35 cellular contexts compared by ENCODE assay signal in the genomic region with DNA sequence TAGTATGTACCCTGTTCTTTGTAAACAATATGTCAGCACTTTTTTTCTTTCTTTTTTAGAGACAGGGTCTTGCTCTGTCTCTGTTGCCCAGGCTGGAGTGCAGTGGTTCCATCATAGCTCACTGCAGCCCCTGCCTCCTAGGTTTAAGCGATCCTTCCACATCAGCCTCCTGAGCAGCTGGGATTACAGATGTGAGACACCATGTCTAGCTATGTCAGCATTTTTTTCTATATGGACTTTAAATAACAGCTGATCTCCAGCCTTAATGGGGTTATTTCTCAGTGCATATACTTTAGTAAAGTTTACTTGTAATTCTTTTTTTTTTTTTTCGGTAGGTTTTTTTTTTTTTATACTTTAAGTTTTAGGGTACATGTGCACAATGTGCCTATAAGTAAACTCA. TPM values are rescaled to one million over a fixed set of nuclear protein-coding genes. Genes with fewer than 3 reads are reported as not detected.
"Had no signal": no experiment of that assay in that cellular context is flagged by ENCODE, and none has a peak within 500 bp of the region (broad histone marks: within the 10 kb centered on the region; RNA-seq: fewer than 3 reads in every experiment).

No MANE protein-coding gene starts in this region.

- H3K36me3 ChIP-seq: neural progenitor cell, ovary, transverse colon, uterus had no signal

- DNase-seq: natural killer cell; occipital lobe; ovary; posterior cingulate gyrus; psoas muscle; right cardiac atrium; spleen; stimulated activated CD4-positive, alpha-beta T cell treated with anti-CD3 and anti-CD28 coated beads, Interleukin-12 subunit alpha, Interleukin-12 subunit beta, amount 100 ng/mL, for 4 hours; stimulated activated CD4-positive, alpha-beta T cell treated with anti-CD3 and anti-CD28 coated beads, Interleukin-1b, Interleukin-23, amount 100 ng/mL, for 48 hours; stimulated activated CD4-positive, alpha-beta T cell treated with anti-CD3 and anti-CD28 coated beads, Interleukin-4, amount 100 ng/mL, for 1 hour; stimulated activated CD4-positive, alpha-beta T cell treated with anti-CD3 and anti-CD28 coated beads, Interleukin-4, amount 100 ng/mL, for 4 hours; stimulated activated CD8-positive, alpha-beta memory T cell treated with anti-CD3 and anti-CD28 coated beads, Interleukin-4, amount 100 ng/mL, for 48 hours; stimulated activated naive CD4-positive, alpha-beta T cell; stimulated activated naive CD8-positive, alpha-beta T cell treated with anti-CD3 and anti-CD28 coated beads, Interleukin-15, amount 100 ng/mL, for 72 hours; stimulated activated naive CD8-positive, alpha-beta T cell treated with anti-CD3 and anti-CD28 coated beads, Interleukin-15, Interleukin-2, amounts not matched to agents 100 U/mL and 50 U/mL, for 24 hours; substantia nigra; testis; tibial artery; transverse colon; upper lobe of right lung; uterus had no signal

- H3K9ac ChIP-seq: neural progenitor cell, parathyroid adenoma had no signal

- H3K4me3 ChIP-seq: neural progenitor cell, ovary, psoas muscle, skin epidermis, smooth muscle cell, spleen, suprapubic skin, testis, tibial artery, transverse colon, upper lobe of right lung, uterus had no signal

- H3K4me1 ChIP-seq: neural progenitor cell, parathyroid adenoma, psoas muscle, spleen, suprapubic skin, testis, upper lobe of right lung, uterus had no signal

- H3K36me3 Mint-ChIP-seq: natural killer cell had no signal

- H3K27ac Mint-ChIP-seq: natural killer cell; nephron; neural progenitor cell; progenitor cell of endocrine pancreas; stimulated activated memory B cell treated with anti-CD40 and anti-IgM and Interleukin-4, amounts not matched to agents 10 μg/mL and 1 μg/mL and 100 μg/mL, for 72 hours; stimulated activated naive CD8-positive, alpha-beta T cell treated with anti-CD3 and anti-CD28 coated beads, Interleukin-15, amount 100 ng/mL, for 72 hours; type B pancreatic cell had no signal

- H3K27me3 ChIP-seq: neural progenitor cell, ovary, spleen, suprapubic skin, testis, tibial artery, transverse colon, upper lobe of right lung, uterus had no signal

- H3K9me3 ChIP-seq: ovary, psoas muscle, spleen, suprapubic skin, testis, tibial artery, transverse colon, upper lobe of right lung, uterus had no signal

- ATAC-seq: natural killer cell; psoas muscle; right cardiac atrium; sciatic nerve; stimulated activated memory B cell treated with anti-CD40 and anti-IgM and Interleukin-4, amounts not matched to agents 10 μg/mL and 1 μg/mL and 100 μg/mL, for 72 hours; stimulated activated naive CD8-positive, alpha-beta T cell treated with anti-CD3 and anti-CD28 coated beads, Interleukin-15, amount 100 ng/mL, for 72 hours; stimulated activated naive CD8-positive, alpha-beta T cell treated with anti-CD3 and anti-CD28 coated beads, Interleukin-15, Interleukin-2, amounts not matched to agents 100 U/mL and 50 U/mL, for 24 hours; upper lobe of right lung had no signal

- H3K4me1 Mint-ChIP-seq: natural killer cell; nephron; stimulated activated memory B cell treated with anti-CD40 and anti-IgM and Interleukin-4, amounts not matched to agents 10 μg/mL and 1 μg/mL and 100 μg/mL, for 72 hours; stimulated activated naive CD8-positive, alpha-beta T cell treated with anti-CD3 and anti-CD28 coated beads, Interleukin-15, amount 100 ng/mL, for 72 hours had no signal

- H3K27ac ChIP-seq: neural progenitor cell, ovary, parathyroid adenoma, psoas muscle, skin epidermis, spleen, suprapubic skin, testis, tibial artery, transverse colon, upper lobe of right lung, uterus had no signal

- H3K9me3 Mint-ChIP-seq: natural killer cell, nephron, neural progenitor cell, type B pancreatic cell had no signal

- H3K27me3 Mint-ChIP-seq: progenitor cell of endocrine pancreas; stimulated activated memory B cell treated with anti-CD40 and anti-IgM and Interleukin-4, amounts not matched to agents 10 μg/mL and 1 μg/mL and 100 μg/mL, for 72 hours; stimulated activated naive CD8-positive, alpha-beta T cell treated with anti-CD3 and anti-CD28 coated beads, Interleukin-15, amount 100 ng/mL, for 72 hours; type B pancreatic cell had no signal

- H3K4me3 Mint-ChIP-seq: natural killer cell; nephron; neural progenitor cell; stimulated activated memory B cell treated with anti-CD40 and anti-IgM and Interleukin-4, amounts not matched to agents 10 μg/mL and 1 μg/mL and 100 μg/mL, for 72 hours; stimulated activated naive CD8-positive, alpha-beta T cell treated with anti-CD3 and anti-CD28 coated beads, Interleukin-15, amount 100 ng/mL, for 72 hours; type B pancreatic cell had no signal

- H3K79me2 ChIP-seq: parathyroid adenoma had no signal

- H2AFZ ChIP-seq: neural progenitor cell, parathyroid adenoma had no signal

- H3K4me2 ChIP-seq: neural progenitor cell, smooth muscle cell had no signal

RNA-seq across cellular contexts. Expression of a gene that starts 26.6 kb away (rescaled TPM):
- total RNA-seq: natural killer cell, osteoblast, progenitor cell of endocrine pancreas, psoas muscle, renal cortical epithelial cell, right cardiac atrium, sciatic nerve, smooth muscle cell, suprapubic skin, testis, transverse colon, upper lobe of right lung, urinary bladder, uterus had no signal
- polyA plus RNA-seq: neural cell, ovary, right cardiac atrium, smooth muscle cell, urinary bladder had no signal

RNA-seq across cellular contexts. Expression of a gene that starts 26.8 kb away (rescaled TPM):
- total RNA-seq: natural killer cell, osteoblast, progenitor cell of endocrine pancreas, psoas muscle, renal cortical epithelial cell, right cardiac atrium, sciatic nerve, smooth muscle cell, suprapubic skin, upper lobe of right lung, urinary bladder had no signal
- polyA plus RNA-seq: right cardiac atrium, smooth muscle cell had no signal
